In the genomic region with DNA sequence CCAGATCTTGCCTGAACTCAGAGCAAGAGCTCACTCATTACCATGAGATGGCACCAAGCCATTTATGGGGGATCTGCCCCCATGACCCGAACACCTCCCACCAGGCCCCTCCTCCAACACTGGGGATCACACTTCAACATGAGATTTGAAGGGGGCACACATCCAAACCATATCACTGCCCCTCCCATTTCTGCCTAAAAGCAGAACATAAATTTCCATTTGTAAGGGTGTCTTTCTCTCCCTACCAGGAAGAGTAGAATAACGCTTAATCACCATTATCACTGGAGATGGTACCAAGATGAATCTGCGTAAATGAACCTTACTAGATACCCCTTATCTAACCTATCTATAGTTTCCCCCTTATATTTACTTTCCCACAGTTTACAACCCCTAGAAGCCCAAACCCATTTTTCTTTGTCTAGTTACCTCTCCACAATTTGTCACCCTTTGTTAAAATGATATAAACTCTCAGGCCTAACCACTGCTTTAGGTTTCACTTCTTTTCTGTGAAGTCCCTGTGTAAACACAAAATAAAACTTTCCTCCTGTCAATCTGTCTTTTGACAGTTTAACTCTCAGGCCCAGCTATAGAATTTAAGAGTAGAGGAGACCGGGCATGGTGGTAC, we compare ENCODE assay signal across 13 cellular contexts. TPM values are rescaled to one million over a fixed set of nuclear protein-coding genes. Genes with fewer than 3 reads are reported as not detected.
DNase-seq lines count a peak whose midpoint lies in the region; ATAC-seq, FAIRE-seq and TF ChIP-seq lines count a peak whose summit lies in the region.
"Had no signal": no experiment of that assay in that cellular context is flagged by ENCODE, and none has a peak within 500 bp of the region (broad histone marks: within the 10 kb centered on the region; RNA-seq: fewer than 3 reads in every experiment).

No MANE protein-coding gene starts in this region.

- TF ChIP-seq EP300 in A549 (IDR thresholded peaks at IDR 0.05): no peak

- no peak overlapping the region for H3K4me3 Mint-ChIP-seq in GM23338
- H3K4me3 Mint-ChIP-seq in activated B cell treated with CpG ODN at 0.5 μM for 24 hours: peak overlapping the region; percentile 1
- H3K4me3 Mint-ChIP-seq: activated T-cell treated with anti-CD3 and anti-CD28 coated beads, Interleukin-2, amount 50 U/mL, for 24 hours; HFFc6; neural progenitor cell had no signal

- DNase-seq in A549 (ENCODE audit: low read depth in 1 of 2, low spot score in 1 of 2): no peak
- DNase-seq in GM23338 (ENCODE audit: low spot score): no peak
- DNase-seq in activated B cell treated with CpG ODN at 0.5 μM for 24 hours: no peak
- DNase-seq in left lung: no peak
- no peak for DNase-seq in HTR-8/SVneo (ENCODE audit: insufficient read length, low spot score)
- DNase-seq in middle frontal gyrus (ENCODE audit: extremely low spot score, low spot score): no peak
- DNase-seq: activated T-cell treated with anti-CD3 and anti-CD28 coated beads, Interleukin-2, amount 50 U/mL, for 24 hours; HFFc6; stimulated activated naive CD4-positive, alpha-beta T cell had no signal

- H3F3A ChIP-seq in GM23338 (replicated peaks; ENCODE audit: low read depth): no peaks in the 10 kb centered on the region

- intact Hi-C loops in activated B cell treated with CpG ODN at 0.5 μM for 24 hours (cut with micrococcal nuclease) (no loop called here), left lung (cut with DNase I) (no loop called here)

- CTCF ChIA-PET in A549 (lab: Yijun Ruan, JAX) (interaction anchor here (0.6 to 4.0 kb wide), 6 partner anchors 12 to 73 kb away, joined by 3 to 21 read pairs (median 4); no protein-coding TSS in a partner anchor), activated B cell treated with CpG ODN at 0.5 μM for 24 hours (lab: Charles Lee) (no interaction called here)

- TF ChIP-seq RAD21 in A549 (conservative IDR thresholded peaks at IDR 0.05 in 1 of 2, IDR thresholded peaks at IDR 0.05 in 1 of 2): no peak

- TF ChIP-seq CTCF in A549 (IDR thresholded peaks at IDR 0.05): no peak
- TF ChIP-seq CTCF in GM23338 (conservative IDR thresholded peaks at IDR 0.05; ENCODE audit: low read depth in 2 of 2): no peak
- no peak for TF ChIP-seq CTCF in activated B cell treated with CpG ODN at 0.5 μM for 24 hours (IDR thresholded peaks at IDR 0.05)
- TF ChIP-seq CTCF in left lung (IDR thresholded peaks at IDR 0.05): no peak

- H3K27ac Mint-ChIP-seq in GM23338 (no peak overlapping the region; the same call in 1 of the 2 replicates), activated B cell treated with CpG ODN at 0.5 μM for 24 hours (peak overlapping the region; percentile 27)
- H3K27ac Mint-ChIP-seq: activated T-cell treated with anti-CD3 and anti-CD28 coated beads, Interleukin-2, amount 50 U/mL, for 24 hours; neural progenitor cell had no signal

- no peaks in the 10 kb centered on the region for H4K20me1 ChIP-seq in GM23338 (replicated peaks; ENCODE audit: insufficient read depth)

- peaks cover 52% of the 10 kb centered on the region for H3K4me1 ChIP-seq in A549
- no peaks in the 10 kb centered on the region for H3K4me1 ChIP-seq in GM23338 (ENCODE audit: insufficient read depth)
- peaks cover 20 to 42% of the 10 kb centered on the region in 2 donors for H3K4me1 ChIP-seq in left lung
- H3K4me1 ChIP-seq: neural progenitor cell had no signal

- FAIRE-seq in A549 (lab: Jason Lieb, UNC) (peak; percentile 84), HTR-8/SVneo (lab: Jason Lieb, UNC) (no peak)

- no peaks in the 10 kb centered on the region for H3K9me3 Mint-ChIP-seq in GM23338
- H3K9me3 Mint-ChIP-seq in activated B cell treated with CpG ODN at 0.5 μM for 24 hours: no peaks in the 10 kb centered on the region
- H3K9me3 Mint-ChIP-seq: activated T-cell treated with anti-CD3 and anti-CD28 coated beads, Interleukin-2, amount 50 U/mL, for 24 hours; HFFc6; neural progenitor cell had no signal

- ATAC-seq in A549 (no peak), GM23338 (no peak), activated B cell treated with CpG ODN at 0.5 μM for 24 hours (ENCODE audit: low read depth) (no peak), left lung (no peak), GM19351 (IDR thresholded peaks at IDR 0.05; ENCODE audit: unreplicated experiment) (no peak), GM18870 (IDR thresholded peaks at IDR 0.05; ENCODE audit: unreplicated experiment) (no peak)

- POLR2A ChIA-PET in A549 (lab: Yijun Ruan, JAX): interaction anchor here (1.1 to 1.5 kb wide), 4 partner anchors 9 to 65 kb away, joined by 3 to 5 read pairs (median 4); no protein-coding TSS in a partner anchor
- POLR2A ChIA-PET in activated B cell treated with CpG ODN at 0.5 μM for 24 hours (lab: Charles Lee): interaction anchor here (0.6 to 1.1 kb wide), 4 partner anchors 12 to 118 kb away, joined by 3 to 12 read pairs (median 8); no protein-coding TSS in a partner anchor

- H3K4me2 ChIP-seq in A549 (peak overlapping the region; percentile 64), GM23338 (no peak overlapping the region)
- H3K4me2 ChIP-seq: neural progenitor cell had no signal

- H3K36me3 Mint-ChIP-seq in GM23338 (ENCODE audit: low read depth) (no peaks in the 10 kb centered on the region), activated B cell treated with CpG ODN at 0.5 μM for 24 hours (ENCODE audit: low read depth) (no peaks in the 10 kb centered on the region)
- H3K36me3 Mint-ChIP-seq: neural progenitor cell had no signal

- H3K27me3 Mint-ChIP-seq in GM23338 (ENCODE audit: insufficient read depth, low read depth, poor library complexity): no peaks in the 10 kb centered on the region
- no peaks in the 10 kb centered on the region for H3K27me3 Mint-ChIP-seq in activated B cell treated with CpG ODN at 0.5 μM for 24 hours
- H3K27me3 Mint-ChIP-seq: activated T-cell treated with anti-CD3 and anti-CD28 coated beads, Interleukin-2, amount 50 U/mL, for 24 hours had no signal

- H3K27me3 ChIP-seq in GM23338 (ENCODE audit: insufficient read depth) (no peaks in the 10 kb centered on the region), left lung (no peaks in the 10 kb centered on the region)
- H3K27me3 ChIP-seq: cardiac muscle cell, neural progenitor cell had no signal

- peak overlapping the region; percentile 87 for H2AFZ ChIP-seq in GM23338
- H2AFZ ChIP-seq: neural progenitor cell had no signal

- H3K36me3 ChIP-seq in GM23338 (ENCODE audit: insufficient read depth): no peaks in the 10 kb centered on the region
- H3K36me3 ChIP-seq in left lung: no peaks in the 10 kb centered on the region
- H3K36me3 ChIP-seq: cardiac muscle cell, neural progenitor cell had no signal

- H3K9me3 ChIP-seq in A549: no peaks in the 10 kb centered on the region
- H3K9me3 ChIP-seq in left lung: no peaks in the 10 kb centered on the region

- peak overlapping the region; percentile 87 for H3K27ac ChIP-seq in A549
- H3K27ac ChIP-seq in GM23338 (ENCODE audit: low read depth): no peak overlapping the region
- peak overlapping the region; percentile 51 to 86 for H3K27ac ChIP-seq in left lung
- H3K27ac ChIP-seq: cardiac muscle cell, neural progenitor cell had no signal

- H3K4me1 Mint-ChIP-seq in GM23338 (peaks cover 11% of the 10 kb centered on the region), activated B cell treated with CpG ODN at 0.5 μM for 24 hours (peaks cover 33% of the 10 kb centered on the region)
- H3K4me1 Mint-ChIP-seq: neural progenitor cell had no signal

- no peaks in the 10 kb centered on the region for H3K79me2 ChIP-seq in GM23338 (replicated peaks; ENCODE audit: insufficient read depth)

- no peaks in the 10 kb centered on the region for H3K9me2 ChIP-seq in GM23338 (ENCODE audit: insufficient read depth)

- H3K4me3 ChIP-seq in A549 (no peak overlapping the region), GM23338 (no peak overlapping the region), left lung (no peak overlapping the region)
- H3K4me3 ChIP-seq: cardiac muscle cell, neural progenitor cell had no signal

- 68% methylated on average over 4 of the region's 4 CpGs for WGBS in A549 (ENCODE audit: missing lambda C conversion rate)

- no peak for TF ChIP-seq POLR2A in A549 (IDR thresholded peaks at IDR 0.05; ENCODE audit: low read length)

TF ChIP-seq in A549, 52 proteins besides CTCF, POLR2A, EP300 and RAD21 (continues in another document):
- TF ChIP-seq ZC3H11A (IDR thresholded peaks at IDR 0.05): no peak
- TF ChIP-seq EHMT2 (IDR thresholded peaks at IDR 0.05; ENCODE audit: low read depth): no peak
- TF ChIP-seq FOXS1 (CRISPR knock-in tag; IDR thresholded peaks at IDR 0.05): no peak

TF ChIP-seq in GM23338, 12 proteins besides CTCF, POLR2A, EP300 and RAD21 (continues in another document):
- no peak for TF ChIP-seq JUNB (IDR thresholded peaks at IDR 0.05; ENCODE audit: unreplicated experiment)
- TF ChIP-seq EZH2phosphoT487 (IDR thresholded peaks at IDR 0.05; ENCODE audit: unreplicated experiment): no peak

RNA-seq across cellular contexts. Expression of a gene that starts 38.7 kb away (rescaled TPM):
- 276 and 284 TPM in 2 replicates for polyA plus RNA-seq in A549 (2011; rRNA removed)
- polyA plus RNA-seq in A549 (2012; cell fraction: cytosol; rRNA removed): 99.5 and 123 TPM in 2 replicates
- polyA plus RNA-seq in A549 (2012; cell fraction: nucleus; rRNA removed): 27.3 and 47.4 TPM in 2 replicates
- 99.9 to 106 TPM (median 105 TPM) in 3 replicates for polyA plus RNA-seq in A549 (2017; fragmentation: RNase III; extraction: RNeasy Plus Mini Kit Qiagen cat#74134 plus additional on column Dnase treatment)
- polyA minus RNA-seq in A549 (2011; rRNA and poly(A)+ RNA removed): 67.7 and 90.9 TPM in 2 replicates
- total RNA-seq in GM23338 (2014; rRNA removed; shearing (Covaris generic)): 93.4 and 102 TPM in 2 replicates
- 110 and 113 TPM in 2 replicates for polyA plus RNA-seq in GM23338 (2016; fragmentation: Nextera tagmentation; extraction: Ambion mirVana)
- 72.4 and 76.5 TPM in 2 replicates for total RNA-seq in activated B cell treated with CpG ODN at 0.5 μM for 24 hours
- 100 to 1,000 TPM in 1 of 2 donors, 10 to 100 TPM in 1; 98.4 to 112 TPM for total RNA-seq in left lung

RNA-seq across cellular contexts. Expression of a gene that starts 45.6 kb away (rescaled TPM):
- polyA plus RNA-seq in A549 (2011; rRNA removed) (388 and 450 TPM in 2 replicates), A549 (2017; fragmentation: RNase III; extraction: RNeasy Plus Mini Kit Qiagen cat#74134 plus additional on column Dnase treatment) (431 to 445 TPM (median 440 TPM) in 3 replicates), GM23338 (2016; fragmentation: Nextera tagmentation; extraction: Ambion mirVana) (349 and 353 TPM in 2 replicates)
- 552 and 561 TPM in 2 replicates for polyA plus RNA-seq in A549 (2012; cell fraction: cytosol; rRNA removed)
- polyA plus RNA-seq in A549 (2012; cell fraction: nucleus; rRNA removed): 882 and 940 TPM in 2 replicates
- polyA minus RNA-seq in A549 (2011; rRNA and poly(A)+ RNA removed): 260 and 279 TPM in 2 replicates
- total RNA-seq in GM23338 (2014; rRNA removed; shearing (Covaris generic)): 413 and 428 TPM in 2 replicates
- total RNA-seq in activated B cell treated with CpG ODN at 0.5 μM for 24 hours (62.0 and 69.9 TPM in 2 replicates), left lung (10 to 100 TPM; 80.4 to 93.9 TPM)

RNA-seq across cellular contexts. Expression of a gene that starts 52.6 kb away (rescaled TPM):
- polyA plus RNA-seq in A549 (2011; rRNA removed): 106 and 128 TPM in 2 replicates
- polyA plus RNA-seq in A549 (2012; cell fraction: cytosol; rRNA removed): 26.2 and 34.1 TPM in 2 replicates
- 13.9 and 27.4 TPM in 2 replicates for polyA plus RNA-seq in A549 (2012; cell fraction: nucleus; rRNA removed)
- 34.0 to 44.0 TPM (median 37.4 TPM) in 3 replicates for polyA plus RNA-seq in A549 (2017; fragmentation: RNase III; extraction: RNeasy Plus Mini Kit Qiagen cat#74134 plus additional on column Dnase treatment)
- polyA minus RNA-seq in A549 (2011; rRNA and poly(A)+ RNA removed): 100 TPM in 2 replicates
- total RNA-seq in GM23338 (2014; rRNA removed; shearing (Covaris generic)): 40.1 and 40.8 TPM in 2 replicates
- 16.8 and 17.5 TPM in 2 replicates for polyA plus RNA-seq in GM23338 (2016; fragmentation: Nextera tagmentation; extraction: Ambion mirVana)
- 32.4 and 37.4 TPM in 2 replicates for total RNA-seq in activated B cell treated with CpG ODN at 0.5 μM for 24 hours
- 10 to 100 TPM; 59.6 to 61.0 TPM for total RNA-seq in left lung
